ENCODE assay signal across 10 cellular contexts in the genomic region with DNA sequence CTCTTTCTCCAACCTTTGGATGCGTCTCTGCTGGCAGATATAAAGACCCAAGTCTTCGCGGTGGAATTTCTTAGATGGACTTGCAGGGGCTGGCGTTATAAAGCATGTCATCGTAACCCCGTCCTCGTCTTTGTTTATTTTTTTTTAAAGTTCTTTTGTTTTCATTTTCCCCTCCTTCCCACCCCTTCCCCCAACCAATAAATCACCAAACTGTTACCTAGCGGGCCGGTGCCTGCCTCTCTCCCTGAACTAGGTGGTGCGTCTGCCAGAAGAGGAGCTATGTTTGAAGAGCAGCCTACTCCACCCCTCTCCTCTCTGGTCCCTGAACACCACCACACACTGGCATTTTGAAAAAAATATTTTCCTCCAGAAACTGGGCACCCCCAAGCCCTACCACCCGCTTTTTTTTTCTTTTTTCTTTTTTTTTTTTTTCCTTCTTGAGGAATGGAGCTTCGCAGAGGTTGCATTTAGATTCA. TPM values are rescaled to one million over a fixed set of nuclear protein-coding genes. Genes with fewer than 3 reads are reported as not detected.
DNase-seq lines count a peak whose midpoint lies in the region; ATAC-seq and TF ChIP-seq lines count a peak whose summit lies in the region.
"Had no signal": no experiment of that assay in that cellular context is flagged by ENCODE, and none has a peak within 500 bp of the region (broad histone marks: within the 10 kb centered on the region; RNA-seq: fewer than 3 reads in every experiment).

TSS of gene CACNA1E (plus strand) at position 434 of the 476 bp plus-strand sequence. CDS start 228 bp downstream, outside the sequence.

- H3K27ac ChIP-seq in Peyer's patch (no peak within 1 kb of the TSS), esophagus squamous epithelium (no peak within 1 kb of the TSS), psoas muscle (no peak within 1 kb of the TSS), tibial nerve (no peak within 1 kb of the TSS)
- H3K27ac ChIP-seq: foreskin keratinocyte had no signal

- H3K27me3 ChIP-seq in Peyer's patch (peaks cover 0 to 31% of the 10 kb centered on the region in 2 donors), esophagus squamous epithelium (peaks cover 8 to 92% (median 28%) of the 10 kb centered on the region in 4 donors), psoas muscle (ENCODE audit: insufficient read depth in 3 of 3, low read length in 2 of 3) (peaks cover 0 to 68% (median 24%) of the 10 kb centered on the region in 3 donors), tibial nerve (peaks cover 0 to 74% of the 10 kb centered on the region in 2 donors)

- H3K36me3 ChIP-seq in Peyer's patch, result no peaks in the 10 kb centered on the region
- no peaks in the 10 kb centered on the region for H3K36me3 ChIP-seq in esophagus squamous epithelium
- H3K36me3 ChIP-seq in psoas muscle (ENCODE audit: insufficient read depth in 1 of 2, low read depth in 1 of 2), result no peaks in the 10 kb centered on the region
- H3K36me3 ChIP-seq in tibial nerve, result no peaks in the 10 kb centered on the region

- no peak for ATAC-seq in psoas muscle

- in situ Hi-C loops in GM13977 (cut with MboI; ENCODE audit: low pct_unique_long_range_greater_than_20kb, low sequenced_read_pairs, unreplicated experiment), result loop anchor here (25.0 kb wide), 1 partner anchor 554 kb away; no protein-coding TSS in a partner anchor

- peak within 1 kb of the TSS in 3 of 4 donors; percentile 6 to 46 (median 24) for H3K4me3 ChIP-seq in Peyer's patch
- H3K4me3 ChIP-seq in esophagus squamous epithelium, result peak within 1 kb of the TSS in 3 of 4 donors; percentile 11 to 57 (median 38)
- peak within 1 kb of the TSS; percentile 36 for H3K4me3 ChIP-seq in psoas muscle
- H3K4me3 ChIP-seq in tibial nerve, result peak within 1 kb of the TSS in 1 of 4 donors; percentile 36

- TF ChIP-seq EP300 in tibial nerve (IDR thresholded peaks at IDR 0.05), result no peak

- no peak for TF ChIP-seq POLR2A in Peyer's patch (IDR thresholded peaks at IDR 0.05)
- no peak for TF ChIP-seq POLR2A in esophagus squamous epithelium (IDR thresholded peaks at IDR 0.05)
- no peak for TF ChIP-seq POLR2A in tibial nerve (IDR thresholded peaks at IDR 0.05)

- H3K9me3 ChIP-seq in Peyer's patch, result no peaks in the 10 kb centered on the region
- no peaks in the 10 kb centered on the region for H3K9me3 ChIP-seq in esophagus squamous epithelium
- H3K9me3 ChIP-seq in psoas muscle, result no peaks in the 10 kb centered on the region
- no peaks in the 10 kb centered on the region for H3K9me3 ChIP-seq in tibial nerve

- H3K4me1 ChIP-seq in Peyer's patch (peaks cover 0 to 18% (median 0%) of the 10 kb centered on the region in 4 donors), esophagus squamous epithelium (peaks cover 9 to 29% (median 12%) of the 10 kb centered on the region in 3 donors), psoas muscle (peaks cover 3% of the 10 kb centered on the region), tibial nerve (peaks cover 0 to 27% (median 0%) of the 10 kb centered on the region in 4 donors)
- H3K4me1 ChIP-seq: foreskin keratinocyte had no signal

- DNase-seq in GM13977 (ENCODE audit: low spot score), result peak; percentile 36
- DNase-seq in Peyer's patch, result no peak
- DNase-seq in esophagus squamous epithelium (lab: John Stamatoyannopoulos, UW), result no peak
- DNase-seq in psoas muscle, result no peak
- no peak for DNase-seq in hypothalamus (lab: John Stamatoyannopoulos, UW)
- DNase-seq in stimulated activated CD8-positive, alpha-beta memory T cell treated with anti-CD3 and anti-CD28 coated beads, Interleukin-4, amount 100 ng/mL, for 48 hours, result no peak
- DNase-seq in tibial nerve (ENCODE audit: low spot score in 2 of 2), result no peak
- no peak for DNase-seq in HUDEP-2 (lab: John Stamatoyannopoulos, UW; ENCODE audit: unreplicated experiment in 76 of 76)
- DNase-seq: Kasumi-1 had no signal

- intact Hi-C loops in esophagus squamous epithelium (cut with DNase I) (loop anchor here (10.0 kb wide), 1 partner anchor 572 kb away; no protein-coding TSS in a partner anchor), psoas muscle (cut with DNase I) (no loop called here)

- TF ChIP-seq CTCF in GM13977 (IDR thresholded peaks at IDR 0.05; ENCODE audit: extremely low read depth, insufficient read depth, missing control alignments) (no peak), Peyer's patch (IDR thresholded peaks at IDR 0.05) (no peak), esophagus squamous epithelium (IDR thresholded peaks at IDR 0.05) (no peak), psoas muscle (IDR thresholded peaks at IDR 0.05) (no peak), tibial nerve (IDR thresholded peaks at IDR 0.05) (no peak)

- 4 to 6% methylated on average over 10 to 12 of the region's 12 CpGs for WGBS in esophagus squamous epithelium, 2 donors
- WGBS in psoas muscle, 3 donors, result 5 to 9% (median 7%) methylated on average over 12 of the region's 12 CpGs
- WGBS in tibial nerve, 2 donors, result 2 to 4% methylated on average over 12 of the region's 12 CpGs

RNA-seq across cellular contexts. Expression of gene CACNA1E, which starts in this region (rescaled TPM):
- total RNA-seq in Peyer's patch, result under 1 TPM in 2 of 4 donors, not detected in 2; 0.47 to 0.83 TPM
- under 1 TPM in 2 of 4 donors, not detected in 2; 0.09 to 0.19 TPM for total RNA-seq in esophagus squamous epithelium
- total RNA-seq in psoas muscle, result under 1 TPM in 2 of 4 donors, not detected in 2; 0.04 to 0.06 TPM
- under 1 TPM in 2 of 3 donors, not detected in 1; 0.03 to 0.05 TPM for polyA plus RNA-seq in psoas muscle
- total RNA-seq in tibial nerve, result not detected
- total RNA-seq: foreskin keratinocyte had no signal
- polyA plus RNA-seq: foreskin keratinocyte had no signal
